8 cellular contexts compared by ENCODE assay signal in genomic region chr10:112137381-112137987, GRCh38. TPM values are rescaled to one million over a fixed set of nuclear protein-coding genes. Genes with fewer than 3 reads are reported as not detected.
DNase-seq lines count a peak whose midpoint lies in the region; ATAC-seq, FAIRE-seq and TF ChIP-seq lines count a peak whose summit lies in the region.

No MANE protein-coding gene starts in this region.

- POLR2A ChIA-PET in A673 (lab: Charles Lee; ENCODE audit: low non-redundant PET): no interaction called here

- TF ChIP-seq CTCF in A673 (conservative IDR thresholded peaks at IDR 0.05; ENCODE audit: low read depth, low read length) (peak; percentile 96), esophagus squamous epithelium (IDR thresholded peaks at IDR 0.05) (peak; percentile 57 to 88 (median 80))

- CTCF ChIA-PET in A673 (lab: Charles Lee): interaction anchor here (0.5 to 1.6 kb wide), 10 partner anchors 13 to 742 kb away, joined by 3 to 7 read pairs (median 4); no protein-coding TSS in a partner anchor

- intact Hi-C loops in A673 (cut with micrococcal nuclease; ENCODE audit: unreplicated experiment): loop anchor here (2.0 to 10.0 kb wide), 3 partner anchors 381 to 1827 kb away; no protein-coding TSS in a partner anchor
- intact Hi-C loops in esophagus squamous epithelium (cut with DNase I): no loop called here

- H3K27me3 Mint-ChIP-seq in natural killer cell treated with Interleukin-12 subunit alpha and Interleukin-12 subunit beta and Interleukin-15 and Interleukin-18, amount 100 ng/mL, for 72 hours: peaks cover 0 to 5% of the 10 kb centered on the region in 2 donors

- H3K4me3 Mint-ChIP-seq in natural killer cell treated with Interleukin-12 subunit alpha and Interleukin-12 subunit beta and Interleukin-15 and Interleukin-18, amount 100 ng/mL, for 72 hours: no peak overlapping the region

- H3K4me3 ChIP-seq in A673 (ENCODE audit: low read depth, low read length, poor library complexity, severe bottlenecking) (no peak overlapping the region), NT2/D1 (ENCODE audit: insufficient read length, low read depth) (no peak overlapping the region), esophagus squamous epithelium (no peak overlapping the region)

- WGBS in esophagus squamous epithelium, 2 donors: 34 to 54% methylated on average over 6 to 9 of the region's 9 CpGs

- ATAC-seq in HG03354 (IDR thresholded peaks at IDR 0.05; ENCODE audit: poor library complexity, severe bottlenecking, unreplicated experiment): peak; percentile 54
- peak; percentile 41 for ATAC-seq in natural killer cell treated with Interleukin-12 subunit alpha and Interleukin-12 subunit beta and Interleukin-15 and Interleukin-18, amount 100 ng/mL, for 72 hours

- H3K27ac Mint-ChIP-seq in natural killer cell treated with Interleukin-12 subunit alpha and Interleukin-12 subunit beta and Interleukin-15 and Interleukin-18, amount 100 ng/mL, for 72 hours: no peak overlapping the region

- H3K4me1 Mint-ChIP-seq in natural killer cell treated with Interleukin-12 subunit alpha and Interleukin-12 subunit beta and Interleukin-15 and Interleukin-18, amount 100 ng/mL, for 72 hours (ENCODE audit: low read depth in 2 of 2): peaks cover 0 to 4% of the 10 kb centered on the region in 2 donors

- no peak overlapping the region for H3K9ac ChIP-seq in NT2/D1 (ENCODE audit: insufficient read length, low read depth)

- H3K36me3 Mint-ChIP-seq in natural killer cell treated with Interleukin-12 subunit alpha and Interleukin-12 subunit beta and Interleukin-15 and Interleukin-18, amount 100 ng/mL, for 72 hours: no peaks in the 10 kb centered on the region

- no peak for TF ChIP-seq POLR2A in esophagus squamous epithelium (IDR thresholded peaks at IDR 0.05)

- peak; percentile 79 for DNase-seq in A673 (ENCODE audit: low spot score)
- peak; percentile 45 for DNase-seq in GM18507 (ENCODE audit: extremely low spot score, insufficient read length, low read depth)
- DNase-seq in NT2/D1 (ENCODE audit: low read depth, low spot score): peak; percentile 52
- peak; percentile 40 for DNase-seq in activated T-cell treated with anti-CD3 and anti-CD28 coated beads for 4 hours
- no peak for DNase-seq in esophagus squamous epithelium (lab: John Stamatoyannopoulos, UW)
- DNase-seq in natural killer cell treated with Interleukin-12 subunit alpha and Interleukin-12 subunit beta and Interleukin-15 and Interleukin-18, amount 100 ng/mL, for 72 hours (ENCODE audit: low spot score): no peak
- DNase-seq in stimulated activated naive CD4-positive, alpha-beta T cell (lab: John Stamatoyannopoulos, UW): peak; percentile 1 to 51 (median 22)

- H3K36me3 ChIP-seq in A673 (ENCODE audit: insufficient read depth, low read length, poor library complexity, severe bottlenecking): no peaks in the 10 kb centered on the region
- H3K36me3 ChIP-seq in NT2/D1 (ENCODE audit: insufficient read depth, insufficient read length, low read length): peaks cover 9% of the 10 kb centered on the region
- H3K36me3 ChIP-seq in esophagus squamous epithelium: no peaks in the 10 kb centered on the region

- FAIRE-seq in GM18507 (lab: Jason Lieb, UNC): peak; percentile 59

- H3K9me3 ChIP-seq in A673 (ENCODE audit: low read depth, low read length, poor library complexity, severe bottlenecking) (no peaks in the 10 kb centered on the region), NT2/D1 (ENCODE audit: insufficient read depth, low read length) (no peaks in the 10 kb centered on the region), esophagus squamous epithelium (no peaks in the 10 kb centered on the region)

- no TSS peak for BruUV-seq in A673 (replicated peaks; lab: Mats Ljungman, UMichigan)

- H3K4me1 ChIP-seq in A673 (ENCODE audit: insufficient read depth, low read length, poor library complexity, severe bottlenecking) (no peaks in the 10 kb centered on the region), NT2/D1 (ENCODE audit: insufficient read depth, insufficient read length) (peaks cover 3% of the 10 kb centered on the region), esophagus squamous epithelium (no peaks in the 10 kb centered on the region)

- H3K27ac ChIP-seq in A673 (ENCODE audit: low read depth, low read length, poor library complexity, severe bottlenecking) (no peak overlapping the region), esophagus squamous epithelium (no peak overlapping the region)

- H3K9me3 Mint-ChIP-seq in natural killer cell treated with Interleukin-12 subunit alpha and Interleukin-12 subunit beta and Interleukin-15 and Interleukin-18, amount 100 ng/mL, for 72 hours: no peaks in the 10 kb centered on the region

- H3K27me3 ChIP-seq in A673 (replicated peaks; ENCODE audit: insufficient read depth, low read depth, low read length, poor library complexity): no peaks in the 10 kb centered on the region
- H3K27me3 ChIP-seq in NT2/D1 (ENCODE audit: insufficient read depth, insufficient read length): no peaks in the 10 kb centered on the region
- H3K27me3 ChIP-seq in esophagus squamous epithelium: no peaks in the 10 kb centered on the region

RNA-seq across cellular contexts. Expression of gene GPAM, which starts 46.1 kb away (rescaled TPM):
- 18.1 and 20.8 TPM in 2 replicates for total RNA-seq in A673 (2021)
- 1 to 10 TPM; 2.4 to 4.4 (median 4.1) TPM for total RNA-seq in esophagus squamous epithelium
- 10 to 100 TPM in 1 of 2 donors, 1 to 10 TPM in 1; 9.8 to 10.4 TPM for total RNA-seq in natural killer cell treated with Interleukin-12 subunit alpha and Interleukin-12 subunit beta and Interleukin-15 and Interleukin-18, amount 100 ng/mL, for 72 hours

Comparison
In these comparisons a context has a peak if more than half of its experiments do, and no peak if none do; other contexts are left out.
1. DNase-seq: peak in A673 (single experiment), GM18507 (single experiment), NT2/D1 (single experiment), activated T-cell treated with anti-CD3 and anti-CD28 coated beads for 4 hours (single experiment) and stimulated activated naive CD4-positive, alpha-beta T cell (6 of 6); none in esophagus squamous epithelium (single experiment) and natural killer cell treated with Interleukin-12 subunit alpha and Interleukin-12 subunit beta and Interleukin-15 and Interleukin-18, amount 100 ng/mL, for 72 hours (single experiment).